Comparison of ENCODE assay signal across 22 cellular contexts in the genomic region with DNA sequence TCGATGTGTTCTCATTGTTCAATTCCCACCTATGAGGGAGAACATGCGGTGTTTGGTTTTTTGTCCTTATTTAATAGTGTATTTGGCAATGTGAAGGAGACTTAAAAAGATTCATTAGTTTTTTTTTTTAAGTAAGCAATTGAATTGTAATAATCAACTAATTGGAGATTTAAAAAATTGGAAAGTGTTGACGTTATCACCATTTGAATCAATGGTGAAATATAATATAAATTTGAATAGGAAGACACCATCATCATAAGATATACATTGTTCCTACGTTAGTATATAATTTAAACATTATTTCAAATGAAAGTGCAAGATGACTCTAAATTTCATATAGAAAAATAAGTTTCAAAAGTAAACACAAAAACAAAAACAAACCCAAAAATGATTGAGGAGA.
A peak's percentile ranks its signal among the peaks of the same experiment; 100 is the strongest.
DNase-seq lines count a peak whose midpoint lies in the region; ATAC-seq, FAIRE-seq and TF ChIP-seq lines count a peak whose summit lies in the region.
"Had no signal": no experiment of that assay in that cellular context is flagged by ENCODE, and none has a peak within 500 bp of the region (broad histone marks: within the 10 kb centered on the region; RNA-seq: fewer than 3 reads in every experiment).

No MANE protein-coding gene starts in this region.

- H3K27me3 ChIP-seq in HepG2 (ENCODE audit: control insufficient read depth in 1 of 2, insufficient read depth in 2 of 2, low read length in 2 of 2) = no peaks in the 10 kb centered on the region
- H3K27me3 ChIP-seq in right lobe of liver = no peaks in the 10 kb centered on the region
- no peaks in the 10 kb centered on the region for H3K27me3 ChIP-seq in astrocyte (ENCODE audit: insufficient read depth, low read length)
- no peaks in the 10 kb centered on the region for H3K27me3 ChIP-seq in smooth muscle cell (ENCODE audit: low read depth)
- H3K27me3 ChIP-seq: BLaER1 treated with 17β-estradiol and CSF1 and Interleukin-3, amounts not matched to agents 10 nM and 100 nM had no signal

- H2AFZ ChIP-seq in HepG2 (ENCODE audit: low read length) = no peak overlapping the region
- H2AFZ ChIP-seq in astrocyte (ENCODE audit: low read depth, low read length) = no peak overlapping the region
- peak overlapping the region; percentile 73 for H2AFZ ChIP-seq in smooth muscle cell (ENCODE audit: low read depth)

- no peak overlapping the region for H3K27ac ChIP-seq in HepG2 (ENCODE audit: extremely low read length, insufficient read depth, low read length)
- H3K27ac ChIP-seq in right lobe of liver = no peak overlapping the region
- H3K27ac ChIP-seq in astrocyte (ENCODE audit: low read depth, low read length) = no peak overlapping the region
- no peak overlapping the region for H3K27ac ChIP-seq in smooth muscle cell (ENCODE audit: low read depth)
- H3K27ac ChIP-seq: 22Rv1; A549; BLaER1 treated with 17β-estradiol and CSF1 and Interleukin-3, amounts not matched to agents 10 nM and 100 nM; C4-2B had no signal

- H3K4me1 ChIP-seq in HepG2 (ENCODE audit: insufficient read depth, low read length) (no peaks in the 10 kb centered on the region), right lobe of liver (no peaks in the 10 kb centered on the region), astrocyte (ENCODE audit: insufficient read depth, low read length) (no peaks in the 10 kb centered on the region), smooth muscle cell (ENCODE audit: low read depth) (no peaks in the 10 kb centered on the region)
- H3K4me1 ChIP-seq: A549 had no signal

- no peak for TF ChIP-seq EP300 in HepG2 (IDR thresholded peaks at IDR 0.05; ENCODE audit: low read depth in 2 of 2, low read length in 2 of 2)
- TF ChIP-seq EP300 in HepG2 (CRISPR knock-in tag; IDR thresholded peaks at IDR 0.05; ENCODE audit: borderline replicate concordance) = no peak

- CTCF ChIA-PET in HepG2 (lab: Yijun Ruan, JAX; ENCODE audit: low intra/inter-chr PET ratio, low total read pairs) = no interaction called here

- H4K20me1 ChIP-seq in HepG2 (ENCODE audit: insufficient read depth, low read length) (no peaks in the 10 kb centered on the region), astrocyte (ENCODE audit: insufficient read depth, low read length) (no peaks in the 10 kb centered on the region), smooth muscle cell (ENCODE audit: low read depth) (no peaks in the 10 kb centered on the region)
- H4K20me1 ChIP-seq: BLaER1 treated with 17β-estradiol and CSF1 and Interleukin-3, amounts not matched to agents 10 nM and 100 nM had no signal

- no peak for FAIRE-seq in HepG2 (lab: Jason Lieb, UNC)
- no peak for FAIRE-seq in astrocyte (lab: Jason Lieb, UNC)
- FAIRE-seq: A549, GM12891, GM19239 had no signal

- no peaks in the 10 kb centered on the region for H3K36me3 ChIP-seq in HepG2 (replicated peaks in 1 of 2; ENCODE audit: control insufficient read depth in 1 of 2, insufficient read depth in 2 of 2, low read length in 2 of 2)
- no peaks in the 10 kb centered on the region for H3K36me3 ChIP-seq in right lobe of liver
- no peaks in the 10 kb centered on the region for H3K36me3 ChIP-seq in astrocyte (ENCODE audit: insufficient read depth, low read length)
- no peaks in the 10 kb centered on the region for H3K36me3 ChIP-seq in smooth muscle cell (ENCODE audit: low read depth)
- H3K36me3 ChIP-seq: BLaER1 treated with 17β-estradiol and CSF1 and Interleukin-3, amounts not matched to agents 10 nM and 100 nM had no signal

- H3K27ac Mint-ChIP-seq in astrocyte (ENCODE audit: unreplicated experiment) = peak overlapping the region; percentile 58
- H3K27ac Mint-ChIP-seq in activated T-cell treated with anti-CD3 and anti-CD28 coated beads, Interleukin-2, amount 50 U/mL, for 24 hours = no peak overlapping the region
- H3K27ac Mint-ChIP-seq: B cell; CD4-positive, alpha-beta T cell; CD8-positive, alpha-beta T cell had no signal

- H3K4me3 Mint-ChIP-seq in astrocyte (ENCODE audit: unreplicated experiment) = no peak overlapping the region
- H3K4me3 Mint-ChIP-seq in activated T-cell treated with anti-CD3 and anti-CD28 coated beads, Interleukin-2, amount 50 U/mL, for 24 hours = no peak overlapping the region
- H3K4me3 Mint-ChIP-seq: B cell; CD4-positive, alpha-beta T cell; CD8-positive, alpha-beta T cell had no signal

- H3K9me3 ChIP-seq in HepG2 (ENCODE audit: low read length) = peaks cover 6% of the 10 kb centered on the region; the same call in 1 of the 2 replicates
- no peaks in the 10 kb centered on the region for H3K9me3 ChIP-seq in right lobe of liver
- peaks cover 5% of the 10 kb centered on the region for H3K9me3 ChIP-seq in astrocyte (ENCODE audit: insufficient read depth, low read depth, low read length)
- H3K9me3 ChIP-seq in smooth muscle cell (replicated peaks; ENCODE audit: low read depth) = no peaks in the 10 kb centered on the region
- H3K9me3 ChIP-seq: A549 had no signal

- BruUV-seq in HepG2 (replicated peaks; lab: Mats Ljungman, UMichigan) = no TSS peak

- H3K36me3 Mint-ChIP-seq in astrocyte (ENCODE audit: low read depth, unreplicated experiment) = no peaks in the 10 kb centered on the region
- no peaks in the 10 kb centered on the region for H3K36me3 Mint-ChIP-seq in activated T-cell treated with anti-CD3 and anti-CD28 coated beads, Interleukin-2, amount 50 U/mL, for 24 hours (ENCODE audit: low read depth)
- H3K36me3 Mint-ChIP-seq: CD8-positive, alpha-beta T cell had no signal

- peaks cover 4% of the 10 kb centered on the region for H3K9me3 Mint-ChIP-seq in astrocyte (ENCODE audit: unreplicated experiment)
- peaks cover 3% of the 10 kb centered on the region for H3K9me3 Mint-ChIP-seq in activated T-cell treated with anti-CD3 and anti-CD28 coated beads, Interleukin-2, amount 50 U/mL, for 24 hours

- TF ChIP-seq RAD21 in HepG2 (CRISPR knock-in tag; IDR thresholded peaks at IDR 0.05) = no peak

- WGBS in HepG2 (ENCODE audit: low lambda C conversion rate) = 11% methylated on average over 4 of the region's 4 CpGs
- WGBS in right lobe of liver (ENCODE audit: insufficient coverage, low coverage, low lambda C conversion rate, missing lambda C conversion rate) = 46% methylated on average over 4 of the region's 4 CpGs
- WGBS in smooth muscle cell (ENCODE audit: low lambda C conversion rate) = 85% methylated on average over 4 of the region's 4 CpGs

- no peak for ATAC-seq in HepG2
- ATAC-seq in right lobe of liver = no peak
- ATAC-seq: A549; CD8-positive, alpha-beta T cell had no signal

- TF ChIP-seq POLR2A in HepG2 (IDR thresholded peaks at IDR 0.05; ENCODE audit: insufficient read depth in 1 of 2, low read depth in 2 of 2, low read length in 2 of 2) = no peak
- TF ChIP-seq POLR2A in right lobe of liver (IDR thresholded peaks at IDR 0.05) = no peak

- H3K9ac ChIP-seq in HepG2 (ENCODE audit: insufficient read depth, low read depth, low read length) = no peak overlapping the region
- H3K9ac ChIP-seq in astrocyte (ENCODE audit: low read length) = no peak overlapping the region
- no peak overlapping the region for H3K9ac ChIP-seq in smooth muscle cell (ENCODE audit: low read depth)
- H3K9ac ChIP-seq: BLaER1 treated with 17β-estradiol and CSF1 and Interleukin-3, amounts not matched to agents 10 nM and 100 nM had no signal

- H3K27me3 Mint-ChIP-seq in astrocyte (ENCODE audit: low read depth, unreplicated experiment) = no peaks in the 10 kb centered on the region
- H3K27me3 Mint-ChIP-seq in activated T-cell treated with anti-CD3 and anti-CD28 coated beads, Interleukin-2, amount 50 U/mL, for 24 hours = no peaks in the 10 kb centered on the region
- H3K27me3 Mint-ChIP-seq: B cell; CD4-positive, alpha-beta T cell had no signal

- TF ChIP-seq CTCF in HepG2 (CRISPR knock-in tag; IDR thresholded peaks at IDR 0.05) (no peak), right lobe of liver (IDR thresholded peaks at IDR 0.05) (no peak), astrocyte (IDR thresholded peaks at IDR 0.05; ENCODE audit: insufficient read depth, low read depth, low read length) (no peak), smooth muscle cell (IDR thresholded peaks at IDR 0.05; ENCODE audit: borderline replicate concordance, insufficient read depth, poor library complexity, severe bottlenecking) (no peak)

- H3K4me1 Mint-ChIP-seq in astrocyte (ENCODE audit: low read depth, unreplicated experiment) = no peaks in the 10 kb centered on the region
- H3K4me1 Mint-ChIP-seq in activated T-cell treated with anti-CD3 and anti-CD28 coated beads, Interleukin-2, amount 50 U/mL, for 24 hours (ENCODE audit: low read depth) = no peaks in the 10 kb centered on the region
- H3K4me1 Mint-ChIP-seq: B cell had no signal

- no peaks in the 10 kb centered on the region for H3K79me2 ChIP-seq in HepG2 (ENCODE audit: insufficient read depth, low read length)
- no peaks in the 10 kb centered on the region for H3K79me2 ChIP-seq in astrocyte (ENCODE audit: insufficient read depth, low read length)
- H3K79me2 ChIP-seq in smooth muscle cell (ENCODE audit: low read depth) = no peaks in the 10 kb centered on the region

- DNase-seq in HepG2 (ENCODE audit: low spot score) (no peak), right lobe of liver (no peak), astrocyte (ENCODE audit: low read depth) (no peak), smooth muscle cell (lab: John Stamatoyannopoulos, UW; ENCODE audit: unreplicated experiment) (no peak), NCI-H2227 treated with DMSO at 0.1 percent for 48 hours (lab: John Stamatoyannopoulos, UW) (no peak)
- DNase-seq in activated T-cell treated with anti-CD3 and anti-CD28 coated beads, Interleukin-2, amount 50 U/mL, for 24 hours = no peak
- DNase-seq: AML-193; CD4-positive, alpha-beta T cell; CD8-positive, alpha-beta T cell; DMS 273 treated with DMSO at 0.1 percent for 48 hours; DMS153; DMS53; DMS79; DND-41; EL had no signal

- POLR2A ChIA-PET in HepG2 (lab: Yijun Ruan, JAX) = no interaction called here

- in situ Hi-C loops in HepG2 (cut with HindIII; ENCODE audit: extremely low pct_ligation_motif_present, low pct_unique_long_range_greater_than_20kb) = no loop called here

- H3K4me3 ChIP-seq in HepG2 (replicated peaks in 1 of 3; ENCODE audit: insufficient read depth in 1 of 3, low read depth in 2 of 3, low read length in 3 of 3) (no peak overlapping the region), right lobe of liver (no peak overlapping the region), astrocyte (ENCODE audit: insufficient read depth, low read depth, low read length) (no peak overlapping the region), smooth muscle cell (no peak overlapping the region)
- H3K4me3 ChIP-seq: A549; BLaER1 treated with 17β-estradiol and CSF1 and Interleukin-3, amounts not matched to agents 10 nM and 100 nM had no signal

- intact Hi-C loops in HepG2 (cut with micrococcal nuclease; ENCODE audit: unreplicated experiment) (loop anchor here (1.0 kb wide), 1 partner anchor 22 kb away; no protein-coding TSS in a partner anchor), right lobe of liver (cut with DNase I) (no loop called here)

- H3K4me2 ChIP-seq in HepG2 (ENCODE audit: low read depth, low read length) (no peak overlapping the region), astrocyte (ENCODE audit: low read length) (no peak overlapping the region), smooth muscle cell (no peak overlapping the region)
- H3K4me2 ChIP-seq: A549 had no signal

- H3F3A ChIP-seq in smooth muscle cell (ENCODE audit: low read depth) = no peaks in the 10 kb centered on the region

TF ChIP-seq in HepG2, 621 proteins besides CTCF, POLR2A, EP300 and RAD21 (continues in another document):
- TF ChIP-seq ATF7 (IDR thresholded peaks at IDR 0.05) = peak; percentile 94
- no peak for TF ChIP-seq ATF7 (CRISPR knock-in tag; IDR thresholded peaks at IDR 0.05)
- TF ChIP-seq ZBTB7B (CRISPR knock-in tag; IDR thresholded peaks at IDR 0.05) = no peak
